Comparison of ENCODE assay signal across 8 cellular contexts in the genomic region with DNA sequence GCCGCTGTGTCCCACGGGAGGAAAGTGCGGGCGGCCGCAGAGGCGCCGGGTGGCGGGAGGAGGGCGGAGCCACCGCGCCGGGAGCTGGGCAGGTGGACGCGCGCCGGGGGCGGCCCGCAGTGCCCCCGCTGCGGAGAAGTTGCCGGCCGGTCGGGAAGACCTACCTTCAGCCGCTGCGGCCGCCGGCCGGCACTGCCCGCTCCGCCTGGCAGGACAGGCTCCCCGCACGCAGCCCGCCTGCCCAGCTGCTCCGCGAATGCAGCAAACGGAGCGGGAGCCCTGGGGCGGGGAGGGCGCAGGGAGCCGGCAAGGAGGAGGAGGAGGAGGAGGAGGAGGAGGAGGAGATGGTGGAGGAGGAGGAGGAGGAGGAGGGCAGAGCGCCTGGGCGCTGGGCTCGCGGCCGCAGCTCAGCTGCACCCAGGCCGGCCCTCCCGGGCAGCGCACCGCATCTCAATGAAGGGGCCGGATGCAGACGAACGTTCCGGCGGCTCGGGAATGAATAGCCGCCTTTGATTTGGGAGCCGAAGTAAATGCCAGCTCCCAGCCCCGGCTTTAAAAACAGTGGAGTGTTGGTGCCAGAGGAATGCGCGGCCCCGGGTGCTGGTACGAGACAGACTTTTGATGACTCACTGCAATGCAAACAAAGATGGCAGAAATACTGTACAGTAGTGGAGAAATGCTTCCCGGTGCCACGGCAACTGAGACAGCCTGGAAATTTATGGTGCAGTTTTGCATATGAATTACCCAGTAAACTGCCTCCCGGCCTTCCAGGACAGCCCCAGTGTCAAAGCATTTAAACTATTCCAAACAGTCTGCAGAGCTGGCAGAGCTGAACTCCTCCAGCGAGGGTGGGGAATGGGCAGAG. TPM values are rescaled to one million over a fixed set of nuclear protein-coding genes. Genes with fewer than 3 reads are reported as not detected.
A peak's percentile ranks its signal among the peaks of the same experiment; 100 is the strongest.
DNase-seq lines count a peak whose midpoint lies in the region; ATAC-seq, FAIRE-seq and TF ChIP-seq lines count a peak whose summit lies in the region.

No MANE protein-coding gene starts in this region.

- H3K27me3 ChIP-seq in H1 (replicated peaks in 1 of 4; ENCODE audit: control insufficient read depth in 3 of 4, extremely low read depth in 1 of 4, insufficient read depth in 3 of 4, low read length in 3 of 4) = peaks cover 0 to 2% (median 0%) of the 10 kb centered on the region in 4 experiments; a peak in 2 of 7 replicates

- intact Hi-C loops in lower leg skin (cut with DNase I; ENCODE audit: low total_unique reads) = no loop called here

- no peak for FAIRE-seq in H1 (lab: Jason Lieb, UNC)

- POLR2A ChIA-PET in H1 (lab: Charles Lee; ENCODE audit: partially characterized antibody) = interaction anchor here (0.7 to 2.7 kb wide), 19 partner anchors 9 to 89 kb away, joined by 3 to 9 read pairs (median 5); a partner anchor contains a TSS

- H3K27ac ChIP-seq in H1 (ENCODE audit: low read depth, low read length) = no peak overlapping the region

- TF ChIP-seq POLR2A in H1 (IDR thresholded peaks at IDR 0.05; ENCODE audit: control extremely low read depth in 1 of 2, low read depth in 2 of 2, low read length in 2 of 2) (no peak), lower leg skin (IDR thresholded peaks at IDR 0.05) (no peak)

- H3K4ac ChIP-seq in H1 (replicated peaks; ENCODE audit: insufficient read length, low read depth, low read length) = no peak overlapping the region

- peak overlapping the region; percentile 50 to 83 for H3K4me2 ChIP-seq in H1 (ENCODE audit: insufficient read depth in 1 of 2, low read depth in 2 of 2, low read length in 2 of 2)

- H3K56ac ChIP-seq in H1 (replicated peaks; ENCODE audit: insufficient read length, low read depth, low read length) = peak overlapping the region; percentile 39

- H3K4me3 ChIP-seq in LNCaP clone FGC (ENCODE audit: low read depth, low read length) (peak overlapping the region; percentile 57), H1 (ENCODE audit: extremely low read depth in 1 of 4, insufficient read depth in 2 of 4, low read depth in 3 of 4, low read length in 4 of 4) (peak overlapping the region; percentile 48 to 72 (median 60)), lower leg skin (ENCODE audit: low read depth, poor library complexity, severe bottlenecking) (no peak overlapping the region)

- H4K91ac ChIP-seq in H1 (replicated peaks; ENCODE audit: insufficient read length, low read length) = peak overlapping the region; percentile 77

- peaks cover 3 to 54% (median 25%) of the 10 kb centered on the region in 4 experiments for H3K4me1 ChIP-seq in H1 (replicated peaks in 1 of 4; ENCODE audit: control insufficient read depth in 3 of 4, insufficient read depth in 4 of 4, low read length in 3 of 4)

- peak overlapping the region in 2 of 4 experiments; percentile 8 to 53; a peak in 2 of 7 replicates for H3K9ac ChIP-seq in H1 (replicated peaks in 1 of 4; ENCODE audit: extremely low read depth in 1 of 4, low read depth in 3 of 4, low read length in 3 of 4)

- peak; percentile 91 for DNase-seq in DMS153 (lab: John Stamatoyannopoulos, UW)
- DNase-seq in LNCaP clone FGC (ENCODE audit: low read depth) = peak; percentile 92
- peak; percentile 97 for DNase-seq in SK-MEL-5 (ENCODE audit: low read depth, low spot score)
- peak; percentile 50 to 72 for DNase-seq in H1 (ENCODE audit: low read depth in 1 of 2, low spot score in 2 of 2)
- peak; percentile 38 to 92 for DNase-seq in lower leg skin (ENCODE audit: low spot score in 2 of 2)
- peak; percentile 42 for DNase-seq in stimulated activated CD8-positive, alpha-beta memory T cell treated with anti-CD3 and anti-CD28 coated beads, Interleukin-4, amount 100 ng/mL, for 48 hours
- no peak for DNase-seq in GM19240 (ENCODE audit: insufficient read length, low spot score)

- CTCF ChIA-PET in H1 (lab: Charles Lee; ENCODE audit: partially characterized antibody) = interaction anchor here (1.0 to 1.6 kb wide), 4 partner anchors 39 to 85 kb away, joined by 3 to 5 read pairs (median 3); no protein-coding TSS in a partner anchor

- no peaks in the 10 kb centered on the region; the same call in 1 of the 2 replicates for H3K79me1 ChIP-seq in H1 (ENCODE audit: low read depth, low read length)

- peak overlapping the region; percentile 79 for H4K8ac ChIP-seq in H1 (ENCODE audit: extremely low read depth, insufficient read depth, low read length)

- peak overlapping the region; percentile 67 for H4K5ac ChIP-seq in H1 (ENCODE audit: insufficient read length, low read depth, low read length)

- no peak overlapping the region; the same call in 1 of the 2 replicates for H2BK15ac ChIP-seq in H1 (ENCODE audit: low read length)

- no peak overlapping the region for H2AK5ac ChIP-seq in H1 (ENCODE audit: low read depth, low read length)

- H3K79me2 ChIP-seq in H1 (ENCODE audit: control insufficient read depth in 1 of 2, insufficient read depth in 2 of 2, low read length in 2 of 2) = no peaks in the 10 kb centered on the region; a peak in 2 of 4 replicates

- no peak overlapping the region for H2BK12ac ChIP-seq in H1 (ENCODE audit: low read depth, low read length)

- peaks cover 14% of the 10 kb centered on the region; the same call in 1 of the 2 replicates for H3K23me2 ChIP-seq in H1 (ENCODE audit: low read depth, low read length)

- no peak for TF ChIP-seq EP300 in H1 (IDR thresholded peaks at IDR 0.05; ENCODE audit: borderline replicate concordance in 1 of 2, low read depth in 2 of 2, low read length in 2 of 2)

- H2AFZ ChIP-seq in H1 (ENCODE audit: low read length) = no peak overlapping the region

- H3K14ac ChIP-seq in H1 (ENCODE audit: insufficient read length) = no peak overlapping the region

- no peak overlapping the region for H2BK20ac ChIP-seq in H1 (ENCODE audit: low read length)

- H3K18ac ChIP-seq in H1 (ENCODE audit: extremely low read depth, low read length) = peak overlapping the region; percentile 53; the same call in 1 of the 2 replicates

- WGBS in H1 (ENCODE audit: extremely low coverage in 1 of 2, insufficient coverage in 1 of 2, insufficient read length in 1 of 2, insufficient replicate concordance in 2 of 2, low coverage in 1 of 2, low lambda C conversion rate in 2 of 2, missing lambda C conversion rate in 1 of 2), 2 experiments = 2% methylated on average over 22 of the region's 66 CpGs; no CpG with 5 or more reads in 1 of the 2 experiments
- WGBS in lower leg skin, 2 donors = 1% methylated on average over 45 to 56 of the region's 66 CpGs

- H3K36me3 ChIP-seq in H1 (ENCODE audit: control insufficient read depth in 2 of 4, insufficient read depth in 4 of 4, low read length in 3 of 4) = peaks cover 0 to 7% (median 0%) of the 10 kb centered on the region in 4 experiments; a peak in 2 of 8 replicates

- no peak overlapping the region for H2BK120ac ChIP-seq in H1 (replicated peaks; ENCODE audit: low read depth, low read length)

- no peaks in the 10 kb centered on the region for H3K9me3 ChIP-seq in H1 (ENCODE audit: insufficient read depth in 2 of 2, low read depth in 1 of 2, low read length in 1 of 2)

- H3K23ac ChIP-seq in H1 (ENCODE audit: insufficient read length) = no peak overlapping the region

- in situ Hi-C loops in SK-MEL-5 (cut with HindIII; ENCODE audit: low pct_unique_long_range_greater_than_20kb, low sequenced_read_pairs) = no loop called here

- H4K20me1 ChIP-seq in H1 (replicated peaks in 1 of 2; ENCODE audit: control insufficient read depth in 1 of 2, insufficient read depth in 2 of 2, low read length in 2 of 2) = peaks cover 0 to 6% of the 10 kb centered on the region in 2 experiments

- no peak for ATAC-seq in GM21390 (IDR thresholded peaks at IDR 0.05; ENCODE audit: unreplicated experiment)

- H2BK5ac ChIP-seq in H1 (ENCODE audit: low read depth, low read length) = peak overlapping the region; percentile 90; the same call in 1 of the 2 replicates

- no peak for TF ChIP-seq CTCF in LNCaP clone FGC (IDR thresholded peaks at IDR 0.05; ENCODE audit: control insufficient read depth, extremely low read depth, insufficient read depth)
- no peak for TF ChIP-seq CTCF in H1 (IDR thresholded peaks at IDR 0.05; ENCODE audit: control extremely low read depth in 1 of 3, insufficient read depth in 1 of 3, low read depth in 1 of 3, low read length in 3 of 3)
- TF ChIP-seq CTCF in lower leg skin (IDR thresholded peaks at IDR 0.05) = no peak

- no peak for TF ChIP-seq RAD21 in H1 (IDR thresholded peaks at IDR 0.05 in 1 of 2, conservative IDR thresholded peaks at IDR 0.05 in 1 of 2; ENCODE audit: low read depth in 2 of 2, low read length in 2 of 2)

TF ChIP-seq in H1, 55 proteins besides CTCF, POLR2A, EP300 and RAD21 (continues in another document):
- TF ChIP-seq RXRA (IDR thresholded peaks at IDR 0.05; ENCODE audit: insufficient read depth, low read depth, low read length) = no peak
- TF ChIP-seq PHF8 (conservative IDR thresholded peaks at IDR 0.05; ENCODE audit: low read depth, low read length) = no peak
- TF ChIP-seq, protein P1, sequence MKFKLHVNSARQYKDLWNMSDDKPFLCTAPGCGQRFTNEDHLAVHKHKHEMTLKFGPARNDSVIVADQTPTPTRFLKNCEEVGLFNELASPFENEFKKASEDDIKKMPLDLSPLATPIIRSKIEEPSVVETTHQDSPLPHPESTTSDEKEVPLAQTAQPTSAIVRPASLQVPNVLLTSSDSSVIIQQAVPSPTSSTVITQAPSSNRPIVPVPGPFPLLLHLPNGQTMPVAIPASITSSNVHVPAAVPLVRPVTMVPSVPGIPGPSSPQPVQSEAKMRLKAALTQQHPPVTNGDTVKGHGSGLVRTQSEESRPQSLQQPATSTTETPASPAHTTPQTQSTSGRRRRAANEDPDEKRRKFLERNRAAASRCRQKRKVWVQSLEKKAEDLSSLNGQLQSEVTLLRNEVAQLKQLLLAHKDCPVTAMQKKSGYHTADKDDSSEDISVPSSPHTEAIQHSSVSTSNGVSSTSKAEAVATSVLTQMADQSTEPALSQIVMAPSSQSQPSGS (IDR thresholded peaks at IDR 0.05; ENCODE audit: low read length) = 0 out of 2 replicates have a peak, but pooled peaks have one; percentile 48
- TF ChIP-seq ASH2L (IDR thresholded peaks at IDR 0.05; ENCODE audit: low read length) = no peak
- TF ChIP-seq CREB1 (IDR thresholded peaks at IDR 0.05) = no peak
- TF ChIP-seq BRCA1 (IDR thresholded peaks at IDR 0.05; ENCODE audit: low read depth, low read length) = no peak

RNA-seq across cellular contexts. Expression of a gene that starts 43.3 kb away (rescaled TPM):
- 38.2 and 38.7 TPM in 2 replicates for total RNA-seq in SK-MEL-5 (2014; rRNA removed; shearing (Covaris generic))
- 55.0 and 71.3 TPM in 2 replicates for polyA plus RNA-seq in SK-MEL-5 (2015; cell fraction: cytosol; rRNA removed)
- 57.3 and 71.6 TPM in 2 replicates for polyA plus RNA-seq in SK-MEL-5 (2015; cell fraction: nucleus; rRNA removed)
- 13.6 and 14.0 TPM in 2 replicates for total RNA-seq in H1 (2021; fragmentation: NEBNext Ultra II Directional; extraction: Animal tissue kit (Norgen Biotek cat#: 25700))
- polyA plus RNA-seq in H1 (2011; rRNA removed) = 8.3 and 14.9 TPM in 2 replicates
- polyA plus RNA-seq in H1 (2011; cell fraction: cytosol; rRNA removed) = 10.8 TPM
- polyA plus RNA-seq in H1 (2011; cell fraction: nucleus; rRNA removed) = 16.7 TPM
- 6.6 to 9.5 TPM (median 8.4 TPM) in 4 replicates for polyA plus RNA-seq in H1 (2012, experiment 1 of 2)
- 5.6 TPM for polyA plus RNA-seq in H1 (2012, experiment 2 of 2)
- 6.3 TPM for polyA plus RNA-seq in H1 (2013, experiment 1 of 2)
- 6.3 TPM for polyA plus RNA-seq in H1 (2013, experiment 2 of 2)
- polyA minus RNA-seq in H1 (2011; rRNA and poly(A)+ RNA removed) = 6.4 and 8.3 TPM in 2 replicates
- 12.7 TPM for polyA minus RNA-seq in H1 (2011; cell fraction: cytosol; rRNA and poly(A)+ RNA removed)
- 10.0 TPM for polyA minus RNA-seq in H1 (2011; cell fraction: nucleus; rRNA and poly(A)+ RNA removed)
- total RNA-seq in lower leg skin = 10 to 100 TPM in 3 of 4 donors, 1 to 10 TPM in 1; 9.1 to 17.3 (median 13.4) TPM
